In the genomic region with DNA sequence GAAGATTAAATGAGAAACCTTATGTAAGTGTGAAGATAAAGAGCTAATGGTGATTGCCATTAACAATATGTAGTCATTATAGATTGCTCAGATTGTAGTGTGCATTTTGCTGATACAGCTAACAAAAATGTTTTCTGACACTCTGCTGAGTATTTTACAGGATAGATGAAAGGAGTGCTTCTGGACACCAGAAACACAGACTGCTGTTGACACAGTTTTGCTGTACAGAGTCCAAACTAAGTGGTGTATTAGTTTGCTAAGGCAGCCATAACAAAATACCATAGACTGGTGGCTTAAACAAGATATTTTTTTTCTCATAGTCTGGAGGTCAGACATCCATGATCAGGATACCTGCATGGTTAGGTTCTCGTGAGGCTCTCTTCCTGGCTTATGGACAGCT, we compare ENCODE assay signal across 1 cellular context.
A peak's percentile ranks its signal among the peaks of the same experiment; 100 is the strongest.
TF ChIP-seq lines count a peak whose summit lies in the region.

No MANE protein-coding gene starts in this region.

TF ChIP-seq in HepG2, 621 proteins besides CTCF, POLR2A, EP300 and RAD21 (continued from another document and continues in another):
- TF ChIP-seq, protein P1, sequence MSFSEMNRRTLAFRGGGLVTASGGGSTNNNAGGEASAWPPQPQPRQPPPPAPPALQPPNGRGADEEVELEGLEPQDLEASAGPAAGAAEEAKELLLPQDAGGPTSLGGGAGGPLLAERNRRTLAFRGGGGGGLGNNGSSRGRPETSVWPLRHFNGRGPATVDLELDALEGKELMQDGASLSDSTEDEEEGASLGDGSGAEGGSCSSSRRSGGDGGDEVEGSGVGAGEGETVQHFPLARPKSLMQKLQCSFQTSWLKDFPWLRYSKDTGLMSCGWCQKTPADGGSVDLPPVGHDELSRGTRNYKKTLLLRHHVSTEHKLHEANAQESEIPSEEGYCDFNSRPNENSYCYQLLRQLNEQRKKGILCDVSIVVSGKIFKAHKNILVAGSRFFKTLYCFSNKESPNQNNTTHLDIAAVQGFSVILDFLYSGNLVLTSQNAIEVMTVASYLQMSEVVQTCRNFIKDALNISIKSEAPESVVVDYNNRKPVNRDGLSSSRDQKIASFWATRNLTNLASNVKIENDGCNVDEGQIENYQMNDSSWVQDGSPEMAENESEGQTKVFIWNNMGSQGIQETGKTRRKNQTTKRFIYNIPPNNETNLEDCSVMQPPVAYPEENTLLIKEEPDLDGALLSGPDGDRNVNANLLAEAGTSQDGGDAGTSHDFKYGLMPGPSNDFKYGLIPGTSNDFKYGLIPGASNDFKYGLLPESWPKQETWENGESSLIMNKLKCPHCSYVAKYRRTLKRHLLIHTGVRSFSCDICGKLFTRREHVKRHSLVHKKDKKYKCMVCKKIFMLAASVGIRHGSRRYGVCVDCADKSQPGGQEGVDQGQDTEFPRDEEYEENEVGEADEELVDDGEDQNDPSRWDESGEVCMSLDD (CRISPR knock-in tag; IDR thresholded peaks at IDR 0.05; ENCODE audit: borderline replicate concordance), result no peak
- TF ChIP-seq SSRP1 (CRISPR knock-in tag; IDR thresholded peaks at IDR 0.05), result no peak
- no peak for TF ChIP-seq PAF1 (CRISPR knock-in tag; IDR thresholded peaks at IDR 0.05)
- no peak for TF ChIP-seq TOE1 (CRISPR knock-in tag; IDR thresholded peaks at IDR 0.05)
- peak; percentile 80 for TF ChIP-seq SALL1 (CRISPR knock-in tag; IDR thresholded peaks at IDR 0.05)
- peak; percentile 40; the same call in 1 of the 2 replicates for TF ChIP-seq ZKSCAN8 (CRISPR knock-in tag; IDR thresholded peaks at IDR 0.05; ENCODE audit: borderline replicate concordance)
- no peak for TF ChIP-seq SETDB1 (CRISPR knock-in tag; IDR thresholded peaks at IDR 0.05; ENCODE audit: borderline replicate concordance)
- TF ChIP-seq SIX4 (CRISPR knock-in tag; IDR thresholded peaks at IDR 0.05), result no peak
- TF ChIP-seq CEBPG (CRISPR knock-in tag; IDR thresholded peaks at IDR 0.05), result no peak
- TF ChIP-seq ZNF496 (CRISPR knock-in tag; IDR thresholded peaks at IDR 0.05; ENCODE audit: insufficient replicate concordance), result no peak
- peak; percentile 62; the same call in 1 of the 2 replicates for TF ChIP-seq HDAC2 (CRISPR knock-in tag; IDR thresholded peaks at IDR 0.05)
- TF ChIP-seq ZBTB7A (CRISPR knock-in tag; IDR thresholded peaks at IDR 0.05), result no peak
- TF ChIP-seq ARNT2 (CRISPR knock-in tag; IDR thresholded peaks at IDR 0.05; ENCODE audit: low read depth), result no peak
- 0 out of 2 replicates have a peak, but pooled peaks have one; percentile 24 for TF ChIP-seq PPARG (CRISPR knock-in tag; conservative IDR thresholded peaks at IDR 0.05)
- TF ChIP-seq SMC3 (IDR thresholded peaks at IDR 0.05; ENCODE audit: low read length), result no peak
- no peak for TF ChIP-seq IKZF1 (IDR thresholded peaks at IDR 0.05)
- TF ChIP-seq SMYD3 (CRISPR knock-in tag; IDR thresholded peaks at IDR 0.05), result no peak
- no peak for TF ChIP-seq KLF12 (CRISPR knock-in tag; IDR thresholded peaks at IDR 0.05; ENCODE audit: borderline replicate concordance)
- TF ChIP-seq, protein P2, sequence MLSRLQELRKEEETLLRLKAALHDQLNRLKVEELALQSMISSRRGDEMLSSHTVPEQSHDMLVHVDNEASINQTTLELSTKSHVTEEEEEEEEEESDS (CRISPR knock-in tag; IDR thresholded peaks at IDR 0.05; ENCODE audit: borderline replicate concordance), result no peak
- TF ChIP-seq ZSCAN20 (CRISPR knock-in tag; IDR thresholded peaks at IDR 0.05; ENCODE audit: borderline replicate concordance), result no peak
- TF ChIP-seq, protein P3, sequence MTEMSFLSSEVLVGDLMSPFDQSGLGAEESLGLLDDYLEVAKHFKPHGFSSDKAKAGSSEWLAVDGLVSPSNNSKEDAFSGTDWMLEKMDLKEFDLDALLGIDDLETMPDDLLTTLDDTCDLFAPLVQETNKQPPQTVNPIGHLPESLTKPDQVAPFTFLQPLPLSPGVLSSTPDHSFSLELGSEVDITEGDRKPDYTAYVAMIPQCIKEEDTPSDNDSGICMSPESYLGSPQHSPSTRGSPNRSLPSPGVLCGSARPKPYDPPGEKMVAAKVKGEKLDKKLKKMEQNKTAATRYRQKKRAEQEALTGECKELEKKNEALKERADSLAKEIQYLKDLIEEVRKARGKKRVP (CRISPR knock-in tag; IDR thresholded peaks at IDR 0.05), result no peak
- peak; percentile 70; the same call in 1 of the 2 replicates for TF ChIP-seq FOXO1 (CRISPR knock-in tag; IDR thresholded peaks at IDR 0.05)
- TF ChIP-seq JUND (CRISPR knock-in tag; IDR thresholded peaks at IDR 0.05), result no peak
- TF ChIP-seq TBX2 (CRISPR knock-in tag; IDR thresholded peaks at IDR 0.05; ENCODE audit: borderline replicate concordance), result peak; percentile 76; the same call in 1 of the 2 replicates
- TF ChIP-seq ZBTB21 (CRISPR knock-in tag; IDR thresholded peaks at IDR 0.05), result no peak
- no peak for TF ChIP-seq AKAP8 (CRISPR knock-in tag; IDR thresholded peaks at IDR 0.05)
- no peak for TF ChIP-seq NFKBIZ (CRISPR knock-in tag; IDR thresholded peaks at IDR 0.05)
- TF ChIP-seq, protein P4, sequence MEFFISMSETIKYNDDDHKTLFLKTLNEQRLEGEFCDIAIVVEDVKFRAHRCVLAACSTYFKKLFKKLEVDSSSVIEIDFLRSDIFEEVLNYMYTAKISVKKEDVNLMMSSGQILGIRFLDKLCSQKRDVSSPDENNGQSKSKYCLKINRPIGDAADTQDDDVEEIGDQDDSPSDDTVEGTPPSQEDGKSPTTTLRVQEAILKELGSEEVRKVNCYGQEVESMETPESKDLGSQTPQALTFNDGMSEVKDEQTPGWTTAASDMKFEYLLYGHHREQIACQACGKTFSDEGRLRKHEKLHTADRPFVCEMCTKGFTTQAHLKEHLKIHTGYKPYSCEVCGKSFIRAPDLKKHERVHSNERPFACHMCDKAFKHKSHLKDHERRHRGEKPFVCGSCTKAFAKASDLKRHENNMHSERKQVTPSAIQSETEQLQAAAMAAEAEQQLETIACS (CRISPR knock-in tag; IDR thresholded peaks at IDR 0.05), result no peak
- TF ChIP-seq PITX1 (CRISPR knock-in tag; IDR thresholded peaks at IDR 0.05), result peak; percentile 27; the same call in 1 of the 2 replicates
- TF ChIP-seq RFX3 (CRISPR knock-in tag; IDR thresholded peaks at IDR 0.05), result no peak
- TF ChIP-seq, protein P5, sequence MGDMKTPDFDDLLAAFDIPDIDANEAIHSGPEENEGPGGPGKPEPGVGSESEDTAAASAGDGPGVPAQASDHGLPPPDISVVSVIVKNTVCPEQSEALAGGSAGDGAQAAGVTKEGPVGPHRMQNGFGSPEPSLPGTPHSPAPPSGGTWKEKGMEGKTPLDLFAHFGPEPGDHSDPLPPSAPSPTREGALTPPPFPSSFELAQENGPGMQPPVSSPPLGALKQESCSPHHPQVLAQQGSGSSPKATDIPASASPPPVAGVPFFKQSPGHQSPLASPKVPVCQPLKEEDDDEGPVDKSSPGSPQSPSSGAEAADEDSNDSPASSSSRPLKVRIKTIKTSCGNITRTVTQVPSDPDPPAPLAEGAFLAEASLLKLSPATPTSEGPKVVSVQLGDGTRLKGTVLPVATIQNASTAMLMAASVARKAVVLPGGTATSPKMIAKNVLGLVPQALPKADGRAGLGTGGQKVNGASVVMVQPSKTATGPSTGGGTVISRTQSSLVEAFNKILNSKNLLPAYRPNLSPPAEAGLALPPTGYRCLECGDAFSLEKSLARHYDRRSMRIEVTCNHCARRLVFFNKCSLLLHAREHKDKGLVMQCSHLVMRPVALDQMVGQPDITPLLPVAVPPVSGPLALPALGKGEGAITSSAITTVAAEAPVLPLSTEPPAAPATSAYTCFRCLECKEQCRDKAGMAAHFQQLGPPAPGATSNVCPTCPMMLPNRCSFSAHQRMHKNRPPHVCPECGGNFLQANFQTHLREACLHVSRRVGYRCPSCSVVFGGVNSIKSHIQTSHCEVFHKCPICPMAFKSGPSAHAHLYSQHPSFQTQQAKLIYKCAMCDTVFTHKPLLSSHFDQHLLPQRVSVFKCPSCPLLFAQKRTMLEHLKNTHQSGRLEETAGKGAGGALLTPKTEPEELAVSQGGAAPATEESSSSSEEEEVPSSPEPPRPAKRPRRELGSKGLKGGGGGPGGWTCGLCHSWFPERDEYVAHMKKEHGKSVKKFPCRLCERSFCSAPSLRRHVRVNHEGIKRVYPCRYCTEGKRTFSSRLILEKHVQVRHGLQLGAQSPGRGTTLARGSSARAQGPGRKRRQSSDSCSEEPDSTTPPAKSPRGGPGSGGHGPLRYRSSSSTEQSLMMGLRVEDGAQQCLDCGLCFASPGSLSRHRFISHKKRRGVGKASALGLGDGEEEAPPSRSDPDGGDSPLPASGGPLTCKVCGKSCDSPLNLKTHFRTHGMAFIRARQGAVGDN (CRISPR knock-in tag; IDR thresholded peaks at IDR 0.05), result no peak
- TF ChIP-seq TBX3 (IDR thresholded peaks at IDR 0.05; ENCODE audit: borderline replicate concordance), result peak; percentile 78; the same call in 1 of the 2 replicates
- TF ChIP-seq, protein P6, sequence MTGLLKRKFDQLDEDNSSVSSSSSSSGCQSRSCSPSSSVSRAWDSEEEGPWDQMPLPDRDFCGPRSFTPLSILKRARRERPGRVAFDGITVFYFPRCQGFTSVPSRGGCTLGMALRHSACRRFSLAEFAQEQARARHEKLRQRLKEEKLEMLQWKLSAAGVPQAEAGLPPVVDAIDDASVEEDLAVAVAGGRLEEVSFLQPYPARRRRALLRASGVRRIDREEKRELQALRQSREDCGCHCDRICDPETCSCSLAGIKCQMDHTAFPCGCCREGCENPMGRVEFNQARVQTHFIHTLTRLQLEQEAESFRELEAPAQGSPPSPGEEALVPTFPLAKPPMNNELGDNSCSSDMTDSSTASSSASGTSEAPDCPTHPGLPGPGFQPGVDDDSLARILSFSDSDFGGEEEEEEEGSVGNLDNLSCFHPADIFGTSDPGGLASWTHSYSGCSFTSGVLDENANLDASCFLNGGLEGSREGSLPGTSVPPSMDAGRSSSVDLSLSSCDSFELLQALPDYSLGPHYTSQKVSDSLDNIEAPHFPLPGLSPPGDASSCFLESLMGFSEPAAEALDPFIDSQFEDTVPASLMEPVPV (CRISPR knock-in tag; IDR thresholded peaks at IDR 0.05), result no peak
- no peak for TF ChIP-seq ZNF629 (CRISPR knock-in tag; conservative IDR thresholded peaks at IDR 0.05)
- TF ChIP-seq ZNF260 (CRISPR knock-in tag; IDR thresholded peaks at IDR 0.05; ENCODE audit: borderline replicate concordance, low read depth), result no peak
- TF ChIP-seq ZNF432 (CRISPR knock-in tag; IDR thresholded peaks at IDR 0.05; ENCODE audit: borderline replicate concordance), result no peak
- no peak for TF ChIP-seq ZNF572 (CRISPR knock-in tag; IDR thresholded peaks at IDR 0.05)
- TF ChIP-seq ZNF124 (CRISPR knock-in tag; IDR thresholded peaks at IDR 0.05), result no peak
- TF ChIP-seq, protein P7, sequence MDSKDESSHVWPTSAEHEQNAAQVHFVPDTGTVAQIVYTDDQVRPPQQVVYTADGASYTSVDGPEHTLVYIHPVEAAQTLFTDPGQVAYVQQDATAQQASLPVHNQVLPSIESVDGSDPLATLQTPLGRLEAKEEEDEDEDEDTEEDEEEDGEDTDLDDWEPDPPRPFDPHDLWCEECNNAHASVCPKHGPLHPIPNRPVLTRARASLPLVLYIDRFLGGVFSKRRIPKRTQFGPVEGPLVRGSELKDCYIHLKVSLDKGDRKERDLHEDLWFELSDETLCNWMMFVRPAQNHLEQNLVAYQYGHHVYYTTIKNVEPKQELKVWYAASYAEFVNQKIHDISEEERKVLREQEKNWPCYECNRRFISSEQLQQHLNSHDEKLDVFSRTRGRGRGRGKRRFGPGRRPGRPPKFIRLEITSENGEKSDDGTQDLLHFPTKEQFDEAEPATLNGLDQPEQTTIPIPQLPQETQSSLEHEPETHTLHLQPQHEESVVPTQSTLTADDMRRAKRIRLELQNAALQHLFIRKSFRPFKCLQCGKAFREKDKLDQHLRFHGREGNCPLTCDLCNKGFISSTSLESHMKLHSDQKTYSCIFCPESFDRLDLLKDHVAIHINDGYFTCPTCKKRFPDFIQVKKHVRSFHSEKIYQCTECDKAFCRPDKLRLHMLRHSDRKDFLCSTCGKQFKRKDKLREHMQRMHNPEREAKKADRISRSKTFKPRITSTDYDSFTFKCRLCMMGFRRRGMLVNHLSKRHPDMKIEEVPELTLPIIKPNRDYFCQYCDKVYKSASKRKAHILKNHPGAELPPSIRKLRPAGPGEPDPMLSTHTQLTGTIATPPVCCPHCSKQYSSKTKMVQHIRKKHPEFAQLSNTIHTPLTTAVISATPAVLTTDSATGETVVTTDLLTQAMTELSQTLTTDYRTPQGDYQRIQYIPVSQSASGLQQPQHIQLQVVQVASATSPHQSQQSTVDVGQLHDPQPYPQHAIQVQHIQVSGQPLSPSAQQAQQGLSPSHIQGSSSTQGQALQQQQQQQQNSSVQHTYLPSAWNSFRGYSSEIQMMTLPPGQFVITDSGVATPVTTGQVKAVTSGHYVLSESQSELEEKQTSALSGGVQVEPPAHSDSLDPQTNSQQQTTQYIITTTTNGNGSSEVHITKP (CRISPR knock-in tag; IDR thresholded peaks at IDR 0.05; ENCODE audit: low read depth), result peak; percentile 91
- TF ChIP-seq ZNF253 (CRISPR knock-in tag; IDR thresholded peaks at IDR 0.05; ENCODE audit: borderline replicate concordance), result no peak
- TF ChIP-seq ZNF431 (CRISPR knock-in tag; IDR thresholded peaks at IDR 0.05; ENCODE audit: borderline replicate concordance, low read depth), result no peak
- no peak for TF ChIP-seq MTA1 (CRISPR knock-in tag; IDR thresholded peaks at IDR 0.05; ENCODE audit: borderline replicate concordance)
- TF ChIP-seq, protein P8, sequence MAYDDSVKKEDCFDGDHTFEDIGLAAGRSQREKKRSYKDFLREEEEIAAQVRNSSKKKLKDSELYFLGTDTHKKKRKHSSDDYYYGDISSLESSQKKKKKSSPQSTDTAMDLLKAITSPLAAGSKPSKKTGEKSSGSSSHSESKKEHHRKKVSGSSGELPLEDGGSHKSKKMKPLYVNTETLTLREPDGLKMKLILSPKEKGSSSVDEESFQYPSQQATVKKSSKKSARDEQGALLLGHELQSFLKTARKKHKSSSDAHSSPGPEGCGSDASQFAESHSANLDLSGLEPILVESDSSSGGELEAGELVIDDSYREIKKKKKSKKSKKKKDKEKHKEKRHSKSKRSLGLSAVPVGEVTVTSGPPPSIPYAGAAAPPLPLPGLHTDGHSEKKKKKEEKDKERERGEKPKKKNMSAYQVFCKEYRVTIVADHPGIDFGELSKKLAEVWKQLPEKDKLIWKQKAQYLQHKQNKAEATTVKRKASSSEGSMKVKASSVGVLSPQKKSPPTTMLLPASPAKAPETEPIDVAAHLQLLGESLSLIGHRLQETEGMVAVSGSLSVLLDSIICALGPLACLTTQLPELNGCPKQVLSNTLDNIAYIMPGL (CRISPR knock-in tag; IDR thresholded peaks at IDR 0.05; ENCODE audit: borderline replicate concordance in 1 of 2, low read depth in 1 of 2), result peak; percentile 20 to 55; a peak in 1 of 4 replicates
- peak; percentile 94 for TF ChIP-seq MAFF (IDR thresholded peaks at IDR 0.05; ENCODE audit: low read depth, low read length)
- peak; percentile 64 for TF ChIP-seq SOX5 (CRISPR knock-in tag; IDR thresholded peaks at IDR 0.05; ENCODE audit: borderline replicate concordance)
- TF ChIP-seq, protein P9, sequence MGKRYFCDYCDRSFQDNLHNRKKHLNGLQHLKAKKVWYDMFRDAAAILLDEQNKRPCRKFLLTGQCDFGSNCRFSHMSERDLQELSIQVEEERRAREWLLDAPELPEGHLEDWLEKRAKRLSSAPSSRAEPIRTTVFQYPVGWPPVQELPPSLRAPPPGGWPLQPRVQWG (CRISPR knock-in tag; IDR thresholded peaks at IDR 0.05; ENCODE audit: borderline replicate concordance, low read depth), result no peak
- no peak for TF ChIP-seq ZNF224 (CRISPR knock-in tag; IDR thresholded peaks at IDR 0.05)
- peak; percentile 74 for TF ChIP-seq HNF4G (IDR thresholded peaks at IDR 0.05; ENCODE audit: borderline replicate concordance, low read depth, low read length)
- no peak for TF ChIP-seq HNF4G (CRISPR knock-in tag; IDR thresholded peaks at IDR 0.05; ENCODE audit: borderline replicate concordance, low read depth)
- TF ChIP-seq HMGA1 (CRISPR knock-in tag; conservative IDR thresholded peaks at IDR 0.05), result no peak
